1 cellular context compared by ENCODE assay signal in the genomic region with DNA sequence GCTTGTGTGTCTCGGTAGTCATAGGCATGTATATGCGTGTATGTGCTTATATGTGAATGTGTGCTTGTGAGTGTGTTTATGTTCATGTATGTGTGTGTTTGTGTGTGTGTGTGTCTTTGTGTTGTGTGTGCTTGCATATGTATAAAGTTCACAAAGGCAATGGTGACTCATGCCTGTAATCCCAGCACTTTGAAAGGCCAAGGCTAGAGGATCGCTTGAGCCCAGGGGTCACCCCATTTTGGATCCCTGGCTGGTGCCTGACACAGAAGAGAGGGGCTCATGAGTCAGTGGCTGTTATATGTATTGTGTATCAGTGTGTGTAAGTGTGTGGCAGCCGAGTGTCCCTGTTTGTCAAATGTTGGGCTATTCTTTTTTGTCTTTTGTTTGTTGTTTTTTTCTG.
TF ChIP-seq lines count a peak whose summit lies in the region.

No MANE protein-coding gene starts in this region.

TF ChIP-seq in IMR-90, 13 proteins besides CTCF, POLR2A, EP300 and RAD21:
- TF ChIP-seq FOS (IDR thresholded peaks at IDR 0.05; ENCODE audit: low read depth, low read length) (peak; percentile 19; the same call in 1 of the 2 replicates), MXI1 (IDR thresholded peaks at IDR 0.05; ENCODE audit: borderline replicate concordance, low read depth, low read length) (no peak), MAZ (IDR thresholded peaks at IDR 0.05; ENCODE audit: borderline replicate concordance, low read depth, low read length) (no peak)
